Comparison of ENCODE assay signal across 8 cellular contexts in the genomic region with DNA sequence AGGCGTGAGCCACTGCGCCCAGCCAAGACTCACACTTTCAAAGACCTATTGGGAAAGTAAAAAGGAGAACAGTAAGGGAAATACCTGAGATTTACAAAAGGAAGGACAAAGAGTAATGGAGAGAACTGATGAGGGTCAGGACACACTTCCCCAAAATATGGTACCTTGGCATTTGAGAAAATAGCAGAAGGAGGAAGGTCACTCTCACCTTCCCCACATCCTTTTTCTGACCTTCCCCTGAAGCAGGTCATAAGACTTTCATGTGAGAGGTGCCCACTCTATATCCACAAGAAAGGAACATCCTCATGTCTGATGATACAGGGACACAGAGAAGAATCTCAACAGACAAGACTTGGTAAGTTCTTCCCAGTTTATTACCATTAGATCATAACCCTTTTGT.
"Had no signal": no experiment of that assay in that cellular context is flagged by ENCODE, and none has a peak within 500 bp of the region (broad histone marks: within the 10 kb centered on the region; RNA-seq: fewer than 3 reads in every experiment).

No MANE protein-coding gene starts in this region.

- ATAC-seq: HepG2, K562 had no signal

- H3K4me3 ChIP-seq: K562 had no signal

- H3K27ac ChIP-seq: HL-60 had no signal

- H3K27ac Mint-ChIP-seq: IgD-negative memory B cell had no signal

- H3K27me3 Mint-ChIP-seq: IgD-negative memory B cell had no signal

- FAIRE-seq: HepG2, HTR-8/SVneo, K562 had no signal

- H3K4me3 Mint-ChIP-seq: IgD-negative memory B cell had no signal

- DNase-seq: IMR-90, KBM-7, KG1 had no signal
